ENCODE assay signal across 35 cellular contexts in genomic region chr1:247749870-247750269, GRCh38. TPM values are rescaled to one million over a fixed set of nuclear protein-coding genes. Genes with fewer than 3 reads are reported as not detected.
"Had no signal": no experiment of that assay in that cellular context is flagged by ENCODE, and none has a peak within 500 bp of the region (broad histone marks: within the 10 kb centered on the region; RNA-seq: fewer than 3 reads in every experiment).

No MANE protein-coding gene starts in this region.

- DNase-seq: activated CD4-positive, alpha-beta memory T cell treated with anti-CD3 and anti-CD28 coated beads for 36 hours; activated CD4-positive, alpha-beta T cell treated with anti-CD3 and anti-CD28 coated beads for 36 hours; activated CD4-positive, alpha-beta T cell treated with anti-CD3 and anti-CD28 coated beads, Interleukin-2, amount 10 ng/mL, durations not matched to agents 24 days and 14 days; activated CD4-positive, CD25-positive, alpha-beta regulatory T cell; activated CD4-positive, CD25-positive, alpha-beta regulatory T cell treated with anti-CD3 and anti-CD28 coated beads, Interleukin-2, amount 50 U/mL, for 72 hours; activated CD8-positive, alpha-beta memory T cell treated with anti-CD3 and anti-CD28 coated beads, Interleukin-2, amount 10 ng/mL, durations not matched to agents 7 days and 5 days; activated CD8-positive, alpha-beta memory T cell treated with anti-CD3 and anti-CD28 coated beads, Interleukin-2, amount 50 U/mL, for 4 hours; activated CD8-positive, alpha-beta T cell treated with anti-CD3 and anti-CD28 coated beads, Interleukin-2, amount 10 ng/mL, durations not matched to agents 7 days and 5 days; activated naive CD4-positive, alpha-beta T cell treated with anti-CD3 and anti-CD28 coated beads for 36 hours; activated naive CD8-positive, alpha-beta T cell treated with anti-CD3 and anti-CD28 coated beads for 36 hours; activated naive CD8-positive, alpha-beta T cell treated with anti-CD3 and anti-CD28 coated beads, Interleukin-2, amount 50 U/mL, for 24 hours; activated T-cell treated with anti-CD3 and anti-CD28 coated beads, Interleukin-2, amount 50 U/mL, for 1 hour; activated T-cell treated with anti-CD3 and anti-CD28 coated beads, Interleukin-2, amount 50 U/mL, for 48 hours; adrenal gland; amygdala; cortex of kidney; dermis blood vessel endothelial cell; effector CD4-positive, alpha-beta T cell; effector memory CD8-positive, alpha-beta T cell; erythroblast; foreskin keratinocyte; gastrocnemius medialis; glutamatergic neuron; T-helper 2 cell had no signal

- H3K36me3 ChIP-seq: adrenal gland, ascending aorta, breast epithelium, esophagus muscularis mucosa, gastrocnemius medialis had no signal

- H3K36me3 Mint-ChIP-seq: activated CD4-positive, alpha-beta memory T cell treated with anti-CD3 and anti-CD28 coated beads for 36 hours; activated CD8-positive, alpha-beta memory T cell treated with anti-CD3 and anti-CD28 coated beads, Interleukin-2, amount 10 ng/mL, durations not matched to agents 7 days and 5 days; activated naive CD4-positive, alpha-beta T cell treated with anti-CD3 and anti-CD28 coated beads, Interleukin-2, amount 50 U/mL, for 24 hours; activated naive CD8-positive, alpha-beta T cell treated with anti-CD3 and anti-CD28 coated beads for 36 hours; brain had no signal

- H3K27me3 Mint-ChIP-seq: activated CD4-positive, alpha-beta memory T cell treated with anti-CD3 and anti-CD28 coated beads for 36 hours; activated CD4-positive, alpha-beta T cell treated with anti-CD3 and anti-CD28 coated beads for 36 hours; activated CD4-positive, alpha-beta T cell treated with anti-CD3 and anti-CD28 coated beads, Interleukin-2, amount 10 ng/mL, durations not matched to agents 24 days and 14 days; activated CD8-positive, alpha-beta memory T cell treated with anti-CD3 and anti-CD28 coated beads, Interleukin-2, amount 10 ng/mL, durations not matched to agents 7 days and 5 days; activated naive CD4-positive, alpha-beta T cell treated with anti-CD3 and anti-CD28 coated beads, Interleukin-2, amount 50 U/mL, for 24 hours; brain; central memory CD8-positive, alpha-beta T cell; effector memory CD8-positive, alpha-beta T cell had no signal

- H3K4me1 Mint-ChIP-seq: activated CD4-positive, alpha-beta T cell treated with anti-CD3 and anti-CD28 coated beads for 36 hours; activated CD4-positive, alpha-beta T cell treated with anti-CD3 and anti-CD28 coated beads, Interleukin-2, amount 10 ng/mL, durations not matched to agents 24 days and 14 days; activated CD8-positive, alpha-beta memory T cell treated with anti-CD3 and anti-CD28 coated beads, Interleukin-2, amount 10 ng/mL, durations not matched to agents 7 days and 5 days; activated naive CD4-positive, alpha-beta T cell treated with anti-CD3 and anti-CD28 coated beads, Interleukin-2, amount 50 U/mL, for 24 hours; activated naive CD8-positive, alpha-beta T cell treated with anti-CD3 and anti-CD28 coated beads for 36 hours; activated naive CD8-positive, alpha-beta T cell treated with anti-CD3 and anti-CD28 coated beads, Interleukin-2, amount 50 U/mL, for 24 hours; brain; central memory CD8-positive, alpha-beta T cell had no signal

- H3K27ac ChIP-seq: adrenal gland, ascending aorta, breast epithelium, esophagus muscularis mucosa, foreskin keratinocyte, gastrocnemius medialis had no signal

- ATAC-seq: activated CD4-positive, alpha-beta T cell treated with anti-CD3 and anti-CD28 coated beads for 36 hours; activated CD8-positive, alpha-beta memory T cell treated with anti-CD3 and anti-CD28 coated beads, Interleukin-2, amount 10 ng/mL, durations not matched to agents 7 days and 5 days; activated CD8-positive, alpha-beta T cell treated with anti-CD3 and anti-CD28 coated beads, Interleukin-2, amount 10 ng/mL, durations not matched to agents 7 days and 5 days; effector memory CD8-positive, alpha-beta T cell; foreskin keratinocyte; gastrocnemius medialis had no signal

- H3K4me3 Mint-ChIP-seq: activated CD4-positive, alpha-beta memory T cell treated with anti-CD3 and anti-CD28 coated beads for 36 hours; activated CD4-positive, alpha-beta T cell treated with anti-CD3 and anti-CD28 coated beads for 36 hours; activated CD4-positive, alpha-beta T cell treated with anti-CD3 and anti-CD28 coated beads, Interleukin-2, amount 10 ng/mL, durations not matched to agents 24 days and 14 days; activated CD8-positive, alpha-beta memory T cell treated with anti-CD3 and anti-CD28 coated beads, Interleukin-2, amount 10 ng/mL, durations not matched to agents 7 days and 5 days; activated CD8-positive, alpha-beta T cell treated with anti-CD3 and anti-CD28 coated beads, Interleukin-2, amount 10 ng/mL, durations not matched to agents 7 days and 5 days; activated naive CD4-positive, alpha-beta T cell treated with anti-CD3 and anti-CD28 coated beads for 36 hours; activated naive CD4-positive, alpha-beta T cell treated with anti-CD3 and anti-CD28 coated beads, Interleukin-2, amount 50 U/mL, for 24 hours; activated naive CD8-positive, alpha-beta T cell treated with anti-CD3 and anti-CD28 coated beads for 36 hours; activated naive CD8-positive, alpha-beta T cell treated with anti-CD3 and anti-CD28 coated beads, Interleukin-2, amount 50 U/mL, for 24 hours; activated T-helper 1 cell treated with anti-CD3 and anti-CD28 coated beads, Interleukin-12 subunit alpha, Interleukin-12 subunit beta, Interleukin-2, Interleukin-4 antibody, amounts not matched to agents 30 ng/mL and 10 ng/mL and 1 ng/mL, durations not matched to agents 14 hours and 24 hours and 36 hours; brain; central memory CD8-positive, alpha-beta T cell; effector memory CD8-positive, alpha-beta T cell had no signal

- H3K27me3 ChIP-seq: adrenal gland, ascending aorta, breast epithelium, esophagus muscularis mucosa, foreskin keratinocyte, gastrocnemius medialis had no signal

- H3K9me3 Mint-ChIP-seq: activated CD4-positive, alpha-beta T cell treated with anti-CD3 and anti-CD28 coated beads, Interleukin-2, amount 10 ng/mL, durations not matched to agents 24 days and 14 days; activated naive CD4-positive, alpha-beta T cell treated with anti-CD3 and anti-CD28 coated beads, Interleukin-2, amount 50 U/mL, for 24 hours had no signal

- H3K4me3 ChIP-seq: adrenal gland, ascending aorta, breast epithelium, esophagus muscularis mucosa, gastrocnemius medialis had no signal

- H3K9me3 ChIP-seq: ascending aorta, gastrocnemius medialis had no signal

- H3K27ac Mint-ChIP-seq: activated CD4-positive, alpha-beta memory T cell treated with anti-CD3 and anti-CD28 coated beads for 36 hours; activated CD4-positive, alpha-beta T cell treated with anti-CD3 and anti-CD28 coated beads for 36 hours; activated CD4-positive, alpha-beta T cell treated with anti-CD3 and anti-CD28 coated beads, Interleukin-2, amount 10 ng/mL, durations not matched to agents 24 days and 14 days; activated CD8-positive, alpha-beta memory T cell treated with anti-CD3 and anti-CD28 coated beads, Interleukin-2, amount 10 ng/mL, durations not matched to agents 7 days and 5 days; activated CD8-positive, alpha-beta T cell treated with anti-CD3 and anti-CD28 coated beads, Interleukin-2, amount 10 ng/mL, durations not matched to agents 7 days and 5 days; activated naive CD4-positive, alpha-beta T cell treated with anti-CD3 and anti-CD28 coated beads for 36 hours; activated naive CD4-positive, alpha-beta T cell treated with anti-CD3 and anti-CD28 coated beads, Interleukin-2, amount 50 U/mL, for 24 hours; activated naive CD8-positive, alpha-beta T cell treated with anti-CD3 and anti-CD28 coated beads for 36 hours; activated naive CD8-positive, alpha-beta T cell treated with anti-CD3 and anti-CD28 coated beads, Interleukin-2, amount 50 U/mL, for 24 hours; activated T-helper 1 cell treated with anti-CD3 and anti-CD28 coated beads, Interleukin-12 subunit alpha, Interleukin-12 subunit beta, Interleukin-2, Interleukin-4 antibody, amounts not matched to agents 30 ng/mL and 10 ng/mL and 1 ng/mL, durations not matched to agents 14 hours and 24 hours and 36 hours; brain; effector memory CD8-positive, alpha-beta T cell had no signal

- H3K4me1 ChIP-seq: adrenal gland, ascending aorta, breast epithelium, esophagus muscularis mucosa, foreskin keratinocyte, gastrocnemius medialis had no signal

RNA-seq across cellular contexts. Expression of gene OR14A2, which starts 1.9 kb away (rescaled TPM):
- total RNA-seq: activated CD4-positive, alpha-beta memory T cell treated with anti-CD3 and anti-CD28 coated beads for 36 hours; activated CD4-positive, alpha-beta T cell treated with anti-CD3 and anti-CD28 coated beads for 36 hours; activated CD4-positive, alpha-beta T cell treated with anti-CD3 and anti-CD28 coated beads, Interleukin-2, amount 10 ng/mL, durations not matched to agents 24 days and 14 days; activated CD8-positive, alpha-beta memory T cell treated with anti-CD3 and anti-CD28 coated beads for 36 hours; activated CD8-positive, alpha-beta memory T cell treated with anti-CD3 and anti-CD28 coated beads, Interleukin-2, amount 10 ng/mL, durations not matched to agents 7 days and 5 days; activated CD8-positive, alpha-beta T cell treated with anti-CD3 and anti-CD28 coated beads, Interleukin-2, amount 10 ng/mL, durations not matched to agents 7 days and 5 days; activated naive CD4-positive, alpha-beta T cell treated with anti-CD3 and anti-CD28 coated beads for 36 hours; activated naive CD8-positive, alpha-beta T cell treated with anti-CD3 and anti-CD28 coated beads for 36 hours; activated T-helper 1 cell treated with anti-CD3 and anti-CD28 coated beads, Interleukin-12 subunit alpha, Interleukin-12 subunit beta, Interleukin-2, Interleukin-4 antibody, amounts not matched to agents 30 ng/mL and 10 ng/mL and 1 ng/mL, durations not matched to agents 14 hours and 24 hours and 36 hours; adrenal gland; ascending aorta; breast epithelium; cardiac septum; cerebellum; dermis blood vessel endothelial cell; esophagus muscularis mucosa; foreskin keratinocyte; gastrocnemius medialis; T-helper 1 cell treated with Interleukin-12 subunit alpha and Interleukin-12 subunit beta and Interleukin-4 antibody, amounts not matched to agents 30 ng/mL and 1 ng/mL, for 36 hours had no signal
- polyA plus RNA-seq: adrenal gland, foreskin keratinocyte had no signal

RNA-seq across cellular contexts. Expression of gene OR1C1, which starts 10.5 kb away (rescaled TPM):
- total RNA-seq: activated CD4-positive, alpha-beta memory T cell treated with anti-CD3 and anti-CD28 coated beads for 36 hours; activated CD4-positive, alpha-beta T cell treated with anti-CD3 and anti-CD28 coated beads for 36 hours; activated CD4-positive, alpha-beta T cell treated with anti-CD3 and anti-CD28 coated beads, Interleukin-2, amount 10 ng/mL, durations not matched to agents 24 days and 14 days; activated CD8-positive, alpha-beta memory T cell treated with anti-CD3 and anti-CD28 coated beads for 36 hours; activated CD8-positive, alpha-beta memory T cell treated with anti-CD3 and anti-CD28 coated beads, Interleukin-2, amount 10 ng/mL, durations not matched to agents 7 days and 5 days; activated CD8-positive, alpha-beta T cell treated with anti-CD3 and anti-CD28 coated beads, Interleukin-2, amount 10 ng/mL, durations not matched to agents 7 days and 5 days; activated naive CD4-positive, alpha-beta T cell treated with anti-CD3 and anti-CD28 coated beads for 36 hours; activated naive CD8-positive, alpha-beta T cell treated with anti-CD3 and anti-CD28 coated beads for 36 hours; activated T-helper 1 cell treated with anti-CD3 and anti-CD28 coated beads, Interleukin-12 subunit alpha, Interleukin-12 subunit beta, Interleukin-2, Interleukin-4 antibody, amounts not matched to agents 30 ng/mL and 10 ng/mL and 1 ng/mL, durations not matched to agents 14 hours and 24 hours and 36 hours; adrenal gland; ascending aorta; breast epithelium; cardiac septum; cerebellum; dermis blood vessel endothelial cell; esophagus muscularis mucosa; foreskin keratinocyte; gastrocnemius medialis; T-helper 1 cell treated with Interleukin-12 subunit alpha and Interleukin-12 subunit beta and Interleukin-4 antibody, amounts not matched to agents 30 ng/mL and 1 ng/mL, for 36 hours had no signal
- polyA plus RNA-seq: adrenal gland, foreskin keratinocyte had no signal

RNA-seq across cellular contexts. Expression of gene OR14K1, which starts 11.5 kb away (rescaled TPM):
- total RNA-seq: activated CD4-positive, alpha-beta memory T cell treated with anti-CD3 and anti-CD28 coated beads for 36 hours; activated CD4-positive, alpha-beta T cell treated with anti-CD3 and anti-CD28 coated beads for 36 hours; activated CD4-positive, alpha-beta T cell treated with anti-CD3 and anti-CD28 coated beads, Interleukin-2, amount 10 ng/mL, durations not matched to agents 24 days and 14 days; activated CD8-positive, alpha-beta memory T cell treated with anti-CD3 and anti-CD28 coated beads for 36 hours; activated CD8-positive, alpha-beta memory T cell treated with anti-CD3 and anti-CD28 coated beads, Interleukin-2, amount 10 ng/mL, durations not matched to agents 7 days and 5 days; activated CD8-positive, alpha-beta T cell treated with anti-CD3 and anti-CD28 coated beads, Interleukin-2, amount 10 ng/mL, durations not matched to agents 7 days and 5 days; activated naive CD4-positive, alpha-beta T cell treated with anti-CD3 and anti-CD28 coated beads for 36 hours; activated naive CD8-positive, alpha-beta T cell treated with anti-CD3 and anti-CD28 coated beads for 36 hours; activated T-helper 1 cell treated with anti-CD3 and anti-CD28 coated beads, Interleukin-12 subunit alpha, Interleukin-12 subunit beta, Interleukin-2, Interleukin-4 antibody, amounts not matched to agents 30 ng/mL and 10 ng/mL and 1 ng/mL, durations not matched to agents 14 hours and 24 hours and 36 hours; ascending aorta; cardiac septum; cerebellum; dermis blood vessel endothelial cell; esophagus muscularis mucosa; foreskin keratinocyte; gastrocnemius medialis; T-helper 1 cell treated with Interleukin-12 subunit alpha and Interleukin-12 subunit beta and Interleukin-4 antibody, amounts not matched to agents 30 ng/mL and 1 ng/mL, for 36 hours had no signal
- polyA plus RNA-seq: adrenal gland, foreskin keratinocyte had no signal

RNA-seq across cellular contexts. Expression of gene OR6F1, which starts 33.4 kb away (rescaled TPM):
- total RNA-seq: activated CD4-positive, alpha-beta memory T cell treated with anti-CD3 and anti-CD28 coated beads for 36 hours; activated CD4-positive, alpha-beta T cell treated with anti-CD3 and anti-CD28 coated beads for 36 hours; activated CD4-positive, alpha-beta T cell treated with anti-CD3 and anti-CD28 coated beads, Interleukin-2, amount 10 ng/mL, durations not matched to agents 24 days and 14 days; activated CD8-positive, alpha-beta memory T cell treated with anti-CD3 and anti-CD28 coated beads for 36 hours; activated CD8-positive, alpha-beta memory T cell treated with anti-CD3 and anti-CD28 coated beads, Interleukin-2, amount 10 ng/mL, durations not matched to agents 7 days and 5 days; activated CD8-positive, alpha-beta T cell treated with anti-CD3 and anti-CD28 coated beads, Interleukin-2, amount 10 ng/mL, durations not matched to agents 7 days and 5 days; activated naive CD4-positive, alpha-beta T cell treated with anti-CD3 and anti-CD28 coated beads for 36 hours; activated naive CD8-positive, alpha-beta T cell treated with anti-CD3 and anti-CD28 coated beads for 36 hours; activated T-helper 1 cell treated with anti-CD3 and anti-CD28 coated beads, Interleukin-12 subunit alpha, Interleukin-12 subunit beta, Interleukin-2, Interleukin-4 antibody, amounts not matched to agents 30 ng/mL and 10 ng/mL and 1 ng/mL, durations not matched to agents 14 hours and 24 hours and 36 hours; adrenal gland; ascending aorta; breast epithelium; cardiac septum; cerebellum; dermis blood vessel endothelial cell; esophagus muscularis mucosa; foreskin keratinocyte; gastrocnemius medialis; T-helper 1 cell treated with Interleukin-12 subunit alpha and Interleukin-12 subunit beta and Interleukin-4 antibody, amounts not matched to agents 30 ng/mL and 1 ng/mL, for 36 hours had no signal
- polyA plus RNA-seq: adrenal gland, foreskin keratinocyte had no signal
